Comparison of ENCODE assay signal across 1 cellular context in the genomic region with DNA sequence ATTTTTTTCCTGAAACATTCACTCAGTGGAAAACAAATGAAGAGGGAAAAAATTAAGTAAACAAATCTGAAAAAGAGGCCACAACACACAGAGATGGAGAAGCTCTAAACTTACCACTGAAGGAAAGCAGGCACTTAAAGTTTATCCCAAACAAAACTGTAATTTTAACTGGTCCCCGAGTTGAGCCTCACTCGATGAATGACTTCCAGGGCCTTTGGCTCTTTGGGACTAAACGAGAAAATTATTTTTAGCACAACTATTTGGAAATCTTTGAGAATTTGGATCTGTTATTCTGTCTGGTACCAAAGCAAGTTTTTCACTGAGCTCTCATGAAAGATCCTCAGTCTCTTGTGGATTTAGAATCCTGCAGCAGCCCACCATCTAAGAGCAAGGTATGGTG.
TF ChIP-seq lines count a peak whose summit lies in the region.

A gene with protein sequence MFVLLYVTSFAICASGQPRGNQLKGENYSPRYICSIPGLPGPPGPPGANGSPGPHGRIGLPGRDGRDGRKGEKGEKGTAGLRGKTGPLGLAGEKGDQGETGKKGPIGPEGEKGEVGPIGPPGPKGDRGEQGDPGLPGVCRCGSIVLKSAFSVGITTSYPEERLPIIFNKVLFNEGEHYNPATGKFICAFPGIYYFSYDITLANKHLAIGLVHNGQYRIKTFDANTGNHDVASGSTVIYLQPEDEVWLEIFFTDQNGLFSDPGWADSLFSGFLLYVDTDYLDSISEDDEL (plus strand): TSS at position 319 of the 400 bp plus-strand sequence. CDS start 7,711 bp downstream, outside the sequence.

TF ChIP-seq in GM23338, 12 proteins besides CTCF, POLR2A, EP300 and RAD21 (continued from another document):
- TF ChIP-seq, protein P1, sequence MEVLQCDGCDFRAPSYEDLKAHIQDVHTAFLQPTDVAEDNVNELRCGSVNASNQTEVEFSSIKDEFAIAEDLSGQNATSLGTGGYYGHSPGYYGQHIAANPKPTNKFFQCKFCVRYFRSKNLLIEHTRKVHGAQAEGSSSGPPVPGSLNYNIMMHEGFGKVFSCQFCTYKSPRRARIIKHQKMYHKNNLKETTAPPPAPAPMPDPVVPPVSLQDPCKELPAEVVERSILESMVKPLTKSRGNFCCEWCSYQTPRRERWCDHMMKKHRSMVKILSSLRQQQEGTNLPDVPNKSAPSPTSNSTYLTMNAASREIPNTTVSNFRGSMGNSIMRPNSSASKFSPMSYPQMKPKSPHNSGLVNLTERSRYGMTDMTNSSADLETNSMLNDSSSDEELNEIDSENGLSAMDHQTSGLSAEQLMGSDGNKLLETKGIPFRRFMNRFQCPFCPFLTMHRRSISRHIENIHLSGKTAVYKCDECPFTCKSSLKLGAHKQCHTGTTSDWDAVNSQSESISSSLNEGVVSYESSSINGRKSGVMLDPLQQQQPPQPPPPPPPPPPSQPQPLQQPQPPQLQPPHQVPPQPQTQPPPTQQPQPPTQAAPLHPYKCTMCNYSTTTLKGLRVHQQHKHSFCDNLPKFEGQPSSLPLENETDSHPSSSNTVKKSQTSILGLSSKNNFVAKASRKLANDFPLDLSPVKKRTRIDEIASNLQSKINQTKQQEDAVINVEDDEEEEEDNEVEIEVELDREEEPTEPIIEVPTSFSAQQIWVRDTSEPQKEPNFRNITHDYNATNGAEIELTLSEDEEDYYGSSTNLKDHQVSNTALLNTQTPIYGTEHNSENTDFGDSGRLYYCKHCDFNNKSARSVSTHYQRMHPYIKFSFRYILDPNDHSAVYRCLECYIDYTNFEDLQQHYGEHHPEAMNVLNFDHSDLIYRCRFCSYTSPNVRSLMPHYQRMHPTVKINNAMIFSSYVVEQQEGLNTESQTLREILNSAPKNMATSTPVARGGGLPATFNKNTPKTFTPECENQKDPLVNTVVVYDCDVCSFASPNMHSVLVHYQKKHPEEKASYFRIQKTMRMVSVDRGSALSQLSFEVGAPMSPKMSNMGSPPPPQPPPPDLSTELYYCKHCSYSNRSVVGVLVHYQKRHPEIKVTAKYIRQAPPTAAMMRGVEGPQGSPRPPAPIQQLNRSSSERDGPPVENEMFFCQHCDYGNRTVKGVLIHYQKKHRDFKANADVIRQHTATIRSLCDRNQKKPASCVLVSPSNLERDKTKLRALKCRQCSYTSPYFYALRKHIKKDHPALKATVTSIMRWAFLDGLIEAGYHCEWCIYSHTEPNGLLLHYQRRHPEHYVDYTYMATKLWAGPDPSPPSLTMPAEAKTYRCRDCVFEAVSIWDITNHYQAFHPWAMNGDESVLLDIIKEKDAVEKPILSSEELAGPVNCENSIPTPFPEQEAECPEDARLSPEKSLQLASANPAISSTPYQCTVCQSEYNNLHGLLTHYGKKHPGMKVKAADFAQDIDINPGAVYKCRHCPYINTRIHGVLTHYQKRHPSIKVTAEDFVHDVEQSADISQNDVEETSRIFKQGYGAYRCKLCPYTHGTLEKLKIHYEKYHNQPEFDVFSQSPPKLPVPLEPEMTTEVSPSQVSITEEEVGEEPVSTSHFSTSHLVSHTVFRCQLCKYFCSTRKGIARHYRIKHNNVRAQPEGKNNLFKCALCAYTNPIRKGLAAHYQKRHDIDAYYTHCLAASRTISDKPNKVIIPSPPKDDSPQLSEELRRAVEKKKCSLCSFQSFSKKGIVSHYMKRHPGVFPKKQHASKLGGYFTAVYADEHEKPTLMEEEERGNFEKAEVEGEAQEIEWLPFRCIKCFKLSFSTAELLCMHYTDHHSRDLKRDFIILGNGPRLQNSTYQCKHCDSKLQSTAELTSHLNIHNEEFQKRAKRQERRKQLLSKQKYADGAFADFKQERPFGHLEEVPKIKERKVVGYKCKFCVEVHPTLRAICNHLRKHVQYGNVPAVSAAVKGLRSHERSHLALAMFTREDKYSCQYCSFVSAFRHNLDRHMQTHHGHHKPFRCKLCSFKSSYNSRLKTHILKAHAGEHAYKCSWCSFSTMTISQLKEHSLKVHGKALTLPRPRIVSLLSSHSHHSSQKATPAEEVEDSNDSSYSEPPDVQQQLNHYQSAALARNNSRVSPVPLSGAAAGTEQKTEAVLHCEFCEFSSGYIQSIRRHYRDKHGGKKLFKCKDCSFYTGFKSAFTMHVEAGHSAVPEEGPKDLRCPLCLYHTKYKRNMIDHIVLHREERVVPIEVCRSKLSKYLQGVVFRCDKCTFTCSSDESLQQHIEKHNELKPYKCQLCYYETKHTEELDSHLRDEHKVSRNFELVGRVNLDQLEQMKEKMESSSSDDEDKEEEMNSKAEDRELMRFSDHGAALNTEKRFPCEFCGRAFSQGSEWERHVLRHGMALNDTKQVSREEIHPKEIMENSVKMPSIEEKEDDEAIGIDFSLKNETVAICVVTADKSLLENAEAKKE (CRISPR knock-in tag; IDR thresholded peaks at IDR 0.05) = no peak
- TF ChIP-seq, protein P2, sequence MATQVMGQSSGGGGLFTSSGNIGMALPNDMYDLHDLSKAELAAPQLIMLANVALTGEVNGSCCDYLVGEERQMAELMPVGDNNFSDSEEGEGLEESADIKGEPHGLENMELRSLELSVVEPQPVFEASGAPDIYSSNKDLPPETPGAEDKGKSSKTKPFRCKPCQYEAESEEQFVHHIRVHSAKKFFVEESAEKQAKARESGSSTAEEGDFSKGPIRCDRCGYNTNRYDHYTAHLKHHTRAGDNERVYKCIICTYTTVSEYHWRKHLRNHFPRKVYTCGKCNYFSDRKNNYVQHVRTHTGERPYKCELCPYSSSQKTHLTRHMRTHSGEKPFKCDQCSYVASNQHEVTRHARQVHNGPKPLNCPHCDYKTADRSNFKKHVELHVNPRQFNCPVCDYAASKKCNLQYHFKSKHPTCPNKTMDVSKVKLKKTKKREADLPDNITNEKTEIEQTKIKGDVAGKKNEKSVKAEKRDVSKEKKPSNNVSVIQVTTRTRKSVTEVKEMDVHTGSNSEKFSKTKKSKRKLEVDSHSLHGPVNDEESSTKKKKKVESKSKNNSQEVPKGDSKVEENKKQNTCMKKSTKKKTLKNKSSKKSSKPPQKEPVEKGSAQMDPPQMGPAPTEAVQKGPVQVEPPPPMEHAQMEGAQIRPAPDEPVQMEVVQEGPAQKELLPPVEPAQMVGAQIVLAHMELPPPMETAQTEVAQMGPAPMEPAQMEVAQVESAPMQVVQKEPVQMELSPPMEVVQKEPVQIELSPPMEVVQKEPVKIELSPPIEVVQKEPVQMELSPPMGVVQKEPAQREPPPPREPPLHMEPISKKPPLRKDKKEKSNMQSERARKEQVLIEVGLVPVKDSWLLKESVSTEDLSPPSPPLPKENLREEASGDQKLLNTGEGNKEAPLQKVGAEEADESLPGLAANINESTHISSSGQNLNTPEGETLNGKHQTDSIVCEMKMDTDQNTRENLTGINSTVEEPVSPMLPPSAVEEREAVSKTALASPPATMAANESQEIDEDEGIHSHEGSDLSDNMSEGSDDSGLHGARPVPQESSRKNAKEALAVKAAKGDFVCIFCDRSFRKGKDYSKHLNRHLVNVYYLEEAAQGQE (IDR thresholded peaks at IDR 0.05; ENCODE audit: unreplicated experiment) = no peak
- TF ChIP-seq CREB1 (CRISPR knock-in tag; IDR thresholded peaks at IDR 0.05; ENCODE audit: low read depth) (no peak), EZH2 (IDR thresholded peaks at IDR 0.05; ENCODE audit: low read depth, unreplicated experiment) (no peak)
